ENCODE assay signal across 21 cellular contexts in the genomic region with DNA sequence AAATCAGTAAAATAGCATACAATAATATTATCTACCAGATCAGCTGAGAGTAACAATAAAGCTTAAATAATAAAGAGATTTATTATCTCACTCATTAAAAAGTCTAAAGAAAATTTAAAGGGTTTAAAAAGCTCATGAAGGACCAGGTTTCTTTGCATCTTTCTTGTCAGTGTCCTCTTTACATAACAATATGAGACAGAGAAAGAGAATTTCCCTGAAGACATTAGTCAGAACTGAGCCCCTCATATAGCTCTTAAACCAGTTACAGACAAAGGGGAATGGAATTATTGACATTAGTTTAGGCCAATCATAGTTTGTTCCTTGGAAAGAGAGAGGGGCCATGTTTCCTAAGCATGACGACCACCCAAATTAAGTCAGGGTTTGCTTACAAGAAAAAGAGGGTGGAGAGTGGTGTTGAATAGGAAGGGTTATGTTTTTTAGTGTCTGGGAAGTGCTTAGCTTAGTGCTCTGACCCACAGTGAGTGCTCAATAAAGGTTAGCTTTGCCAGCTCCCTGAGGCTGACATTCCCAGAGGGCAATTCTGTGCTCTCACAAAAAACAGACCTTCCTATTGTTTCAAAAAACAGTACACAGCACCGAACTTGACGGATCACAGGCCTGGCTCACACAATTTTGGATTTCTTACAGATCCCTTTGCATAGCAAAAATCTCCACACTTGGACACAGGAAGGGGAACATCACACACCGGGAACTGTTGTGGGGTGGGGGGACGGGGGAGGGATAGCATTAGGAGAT. TPM values are rescaled to one million over a fixed set of nuclear protein-coding genes. Genes with fewer than 3 reads are reported as not detected.
A peak's percentile ranks its signal among the peaks of the same experiment; 100 is the strongest.
DNase-seq lines count a peak whose midpoint lies in the region; ATAC-seq and TF ChIP-seq lines count a peak whose summit lies in the region.
"Had no signal": no experiment of that assay in that cellular context is flagged by ENCODE, and none has a peak within 500 bp of the region (broad histone marks: within the 10 kb centered on the region; RNA-seq: fewer than 3 reads in every experiment).

No MANE protein-coding gene starts in this region.

- peak overlapping the region; percentile 93 for H3K27ac Mint-ChIP-seq in Caco-2 (ENCODE audit: unreplicated experiment)
- no peak overlapping the region for H3K27ac Mint-ChIP-seq in endodermal cell
- H3K27ac Mint-ChIP-seq: CD4-positive, alpha-beta memory T cell; HFFc6 had no signal

- no peak overlapping the region for H2AFZ ChIP-seq in trophoblast cell (ENCODE audit: insufficient read depth, low read length, poor library complexity)

- H3K4me3 ChIP-seq in Caco-2 (ENCODE audit: low read depth, low read length) (no peak overlapping the region), HAP-1 (no peak overlapping the region), gastroesophageal sphincter (no peak overlapping the region), trophoblast cell (ENCODE audit: low read depth, low read length) (no peak overlapping the region), H7 (ENCODE audit: insufficient read depth, low read depth, low read length) (no peak overlapping the region), endodermal cell (ENCODE audit: low read length) (no peak overlapping the region)
- H3K4me3 ChIP-seq: A549, BLaER1 had no signal

- no peak overlapping the region for H3K18ac ChIP-seq in trophoblast cell (ENCODE audit: low read length)

- no peak overlapping the region for H3K4ac ChIP-seq in trophoblast cell (ENCODE audit: low read depth, low read length)

- no peak overlapping the region for H2BK5ac ChIP-seq in trophoblast cell (ENCODE audit: low read depth, low read length, poor library complexity)

- H3K27me3 ChIP-seq in Caco-2 (replicated peaks; ENCODE audit: control insufficient read depth, insufficient read depth, low read length) (no peaks in the 10 kb centered on the region), HAP-1 (ENCODE audit: low read depth) (no peaks in the 10 kb centered on the region), gastroesophageal sphincter (no peaks in the 10 kb centered on the region), trophoblast cell (ENCODE audit: insufficient read depth, low read length) (peaks cover 7% of the 10 kb centered on the region), H7 (ENCODE audit: control insufficient read depth, insufficient read depth, low read length) (peaks cover 19% of the 10 kb centered on the region), endodermal cell (ENCODE audit: control insufficient read depth, insufficient read depth, low read length, poor library complexity, severe bottlenecking) (peaks cover 15% of the 10 kb centered on the region)

- H4K12ac ChIP-seq in trophoblast cell (ENCODE audit: low read depth, low read length), result no peak overlapping the region

- POLR2A ChIA-PET in Caco-2 (lab: Charles Lee), result interaction anchor here (0.6 kb wide), 1 partner anchor 408 kb away, joined by 3 read pairs; no protein-coding TSS in a partner anchor

- H3K4me2 ChIP-seq in trophoblast cell (ENCODE audit: low read length), result no peak overlapping the region
- H3K4me2 ChIP-seq: A549 had no signal

- no peak overlapping the region for H4K8ac ChIP-seq in trophoblast cell (ENCODE audit: low read depth, low read length)

- no peak overlapping the region for H3K14ac ChIP-seq in trophoblast cell (ENCODE audit: low read length)

- no peaks in the 10 kb centered on the region for H3K36me3 ChIP-seq in Caco-2 (ENCODE audit: control insufficient read depth, insufficient read depth, low read length)
- no peaks in the 10 kb centered on the region for H3K36me3 ChIP-seq in HAP-1 (replicated peaks)
- H3K36me3 ChIP-seq in gastroesophageal sphincter, result no peaks in the 10 kb centered on the region
- no peaks in the 10 kb centered on the region for H3K36me3 ChIP-seq in trophoblast cell (ENCODE audit: control insufficient read depth in 1 of 2, insufficient read depth in 2 of 2, low read length in 2 of 2)
- no peaks in the 10 kb centered on the region for H3K36me3 ChIP-seq in H7 (replicated peaks; ENCODE audit: control insufficient read depth, insufficient read depth, low read length)
- no peaks in the 10 kb centered on the region for H3K36me3 ChIP-seq in endodermal cell (ENCODE audit: control insufficient read depth, insufficient read depth, low read length)
- H3K36me3 ChIP-seq: BLaER1 had no signal

- H3K27me3 Mint-ChIP-seq in Caco-2 (ENCODE audit: insufficient read depth, unreplicated experiment), result no peaks in the 10 kb centered on the region
- peaks cover 27% of the 10 kb centered on the region for H3K27me3 Mint-ChIP-seq in endodermal cell (ENCODE audit: insufficient read depth)

- H2AK5ac ChIP-seq in trophoblast cell (ENCODE audit: low read length), result no peak overlapping the region

- TF ChIP-seq POLR2A in gastroesophageal sphincter (IDR thresholded peaks at IDR 0.05), result no peak

- no peak overlapping the region for H3K4me3 Mint-ChIP-seq in Caco-2 (ENCODE audit: unreplicated experiment)
- no peak overlapping the region for H3K4me3 Mint-ChIP-seq in endodermal cell
- H3K4me3 Mint-ChIP-seq: CD4-positive, alpha-beta memory T cell; HFFc6 had no signal

- 27 to 63% methylated on average over 4 of the region's 5 CpGs for WGBS in gastroesophageal sphincter (ENCODE audit: low coverage in 1 of 2), 2 donors
- no CpG with 5 or more reads among the region's 5 CpGs for WGBS in trophoblast cell (ENCODE audit: extremely low coverage, insufficient coverage, insufficient read length)
- WGBS in endodermal cell (ENCODE audit: insufficient coverage in 1 of 2, insufficient read length in 1 of 2), 2 experiments, result 50 to 83% methylated on average over 1 to 5 of the region's 5 CpGs

- H3K36me3 Mint-ChIP-seq in Caco-2 (ENCODE audit: insufficient read depth, unreplicated experiment) (peaks cover 24% of the 10 kb centered on the region), endodermal cell (ENCODE audit: low read depth) (no peaks in the 10 kb centered on the region)

- in situ Hi-C loops in HAP-1 (cut with MboI; ENCODE audit: low sequenced_read_pairs), result loop anchor here (25.0 kb wide), 1 partner anchor 584 kb away; no protein-coding TSS in a partner anchor

- H3K9me3 Mint-ChIP-seq in Caco-2 (ENCODE audit: unreplicated experiment) (no peaks in the 10 kb centered on the region), endodermal cell (no peaks in the 10 kb centered on the region)
- H3K9me3 Mint-ChIP-seq: CD4-positive, alpha-beta memory T cell; HFFc6 had no signal

- H3K4me1 Mint-ChIP-seq in Caco-2 (ENCODE audit: low read depth, unreplicated experiment), result peaks cover 36% of the 10 kb centered on the region
- H3K4me1 Mint-ChIP-seq in endodermal cell, result peaks cover 39% of the 10 kb centered on the region

- no TSS peak for BruUV-seq in Caco-2 (replicated peaks; lab: Mats Ljungman, UMichigan)

- CTCF ChIA-PET in Caco-2 (lab: Charles Lee), result no interaction called here

- no peaks in the 10 kb centered on the region for H3K9me3 ChIP-seq in Caco-2
- H3K9me3 ChIP-seq in HAP-1, result no peaks in the 10 kb centered on the region
- no peaks in the 10 kb centered on the region for H3K9me3 ChIP-seq in gastroesophageal sphincter
- no peaks in the 10 kb centered on the region for H3K9me3 ChIP-seq in trophoblast cell (ENCODE audit: insufficient read depth, low read depth, low read length)
- H3K9me3 ChIP-seq in endodermal cell (ENCODE audit: control insufficient read depth, low read length), result no peaks in the 10 kb centered on the region
- H3K9me3 ChIP-seq: A549, BLaER1 had no signal

- no peak overlapping the region for H4K91ac ChIP-seq in trophoblast cell (ENCODE audit: low read depth, low read length)

- no peak overlapping the region for H3K9ac ChIP-seq in trophoblast cell (ENCODE audit: low read length)
- H3K9ac ChIP-seq in endodermal cell (ENCODE audit: extremely low read depth, low read length, poor library complexity, severe bottlenecking), result no peak overlapping the region
- H3K9ac ChIP-seq: BLaER1 had no signal

- no peaks in the 10 kb centered on the region for H3K79me2 ChIP-seq in trophoblast cell (ENCODE audit: control insufficient read depth, insufficient read depth, low read length, poor library complexity)

- intact Hi-C loops in Caco-2 (cut with micrococcal nuclease; ENCODE audit: unreplicated experiment), result loop anchor here (1.0 to 2.0 kb wide), 8 partner anchors 7 to 594 kb away; no protein-coding TSS in a partner anchor

- no peak for TF ChIP-seq CTCF in Caco-2 (IDR thresholded peaks at IDR 0.05; ENCODE audit: insufficient read depth in 1 of 2, low read depth in 1 of 2, low read length in 1 of 2, severe bottlenecking in 1 of 2, unreplicated experiment in 1 of 2)
- TF ChIP-seq CTCF in gastroesophageal sphincter (IDR thresholded peaks at IDR 0.05), result no peak
- TF ChIP-seq CTCF in endodermal cell (conservative IDR thresholded peaks at IDR 0.05), result no peak

- DNase-seq in Caco-2, result no peak
- peak; percentile 38 to 97 for DNase-seq in HAP-1 (ENCODE audit: low spot score in 2 of 2)
- DNase-seq in trophoblast cell, result no peak
- no peak for DNase-seq in activated CD4-positive, CD25-positive, alpha-beta regulatory T cell (lab: John Stamatoyannopoulos, UW)
- DNase-seq in H7, result no peak
- DNase-seq in endodermal cell, result no peak
- DNase-seq: CD4-positive, alpha-beta memory T cell; DMS53; EL; HFFc6; KG1; NCI-H1417; NCI-H187; NCI-H2227 treated with DMSO at 0.1 percent for 48 hours; NCI-H510A treated with DMSO at 0.1 percent for 48 hours; NCI-H774; OCI-M1 had no signal

- H2BK120ac ChIP-seq in trophoblast cell (ENCODE audit: insufficient read depth, low read length, poor library complexity), result no peak overlapping the region

- H3K4me1 ChIP-seq in Caco-2 (peaks cover 70% of the 10 kb centered on the region), HAP-1 (peaks cover 39% of the 10 kb centered on the region), gastroesophageal sphincter (peaks cover 3 to 46% (median 9%) of the 10 kb centered on the region in 3 donors), trophoblast cell (ENCODE audit: control insufficient read depth in 1 of 2, insufficient read depth in 2 of 2, low read length in 2 of 2) (peaks cover 3 to 15% of the 10 kb centered on the region in 2 experiments), endodermal cell (ENCODE audit: control insufficient read depth, insufficient read depth, low read length) (peaks cover 7% of the 10 kb centered on the region)
- H3K4me1 ChIP-seq: A549 had no signal

- H3K27ac ChIP-seq in gastroesophageal sphincter, result peak overlapping the region; percentile 15 to 93 (median 58)
- peak overlapping the region; percentile 81 for H3K27ac ChIP-seq in trophoblast cell (ENCODE audit: low read depth, low read length)
- H3K27ac ChIP-seq in endodermal cell (ENCODE audit: low read depth, low read length), result no peak overlapping the region
- H3K27ac ChIP-seq: A549, BLaER1 had no signal

- no peak for TF ChIP-seq EP300 in gastroesophageal sphincter (IDR thresholded peaks at IDR 0.05)

- ATAC-seq in gastroesophageal sphincter, result no peak
- ATAC-seq: A549, HepG2 had no signal

- peaks cover 4% of the 10 kb centered on the region for H3K79me1 ChIP-seq in trophoblast cell (ENCODE audit: low read length)

- no peak overlapping the region for H3K23ac ChIP-seq in trophoblast cell (ENCODE audit: low read length)

- H2BK12ac ChIP-seq in trophoblast cell (ENCODE audit: low read length), result no peak overlapping the region

RNA-seq across cellular contexts. Expression of gene PLCB1, which starts 3.6 kb away (rescaled TPM):
- 101 and 105 TPM in 2 replicates for total RNA-seq in Caco-2 (2022)
- 100 to 1,000 TPM in 1 of 4 donors, 10 to 100 TPM in 3; 60.8 to 104 (median 69.0) TPM for total RNA-seq in gastroesophageal sphincter
- polyA plus RNA-seq in trophoblast cell (2013), result 6.8 and 8.4 TPM in 2 replicates
- 5.8 and 13.3 TPM in 2 replicates for total RNA-seq in H7 (2014; rRNA removed; shearing (Covaris generic))
- total RNA-seq in endodermal cell, result 10 to 100 TPM; 15.3 to 16.5 TPM
- 13.1 TPM for polyA plus RNA-seq in endodermal cell (2013, experiment 1 of 2)
- 12.5 TPM for polyA plus RNA-seq in endodermal cell (2013, experiment 2 of 2)

Comparison
In these comparisons a context has a peak if more than half of its experiments do, and no peak if none do; other contexts are left out.
1. DNase-seq: peak in HAP-1 (2 of 2); none in Caco-2 (0 of 2), trophoblast cell (0 of 2), activated CD4-positive, CD25-positive, alpha-beta regulatory T cell (0 of 4), H7 (single experiment) and endodermal cell (single experiment).